Comparison of ENCODE assay signal across 9 cellular contexts in genomic region chr15:43748376-43748775, GRCh38. TPM values are rescaled to one million over a fixed set of nuclear protein-coding genes. Genes with fewer than 3 reads are reported as not detected.
A peak's percentile ranks its signal among the peaks of the same experiment; 100 is the strongest.
DNase-seq lines count a peak whose midpoint lies in the region; ATAC-seq, FAIRE-seq and TF ChIP-seq lines count a peak whose summit lies in the region.
"Had no signal": no experiment of that assay in that cellular context is flagged by ENCODE, and none has a peak within 500 bp of the region (broad histone marks: within the 10 kb centered on the region; RNA-seq: fewer than 3 reads in every experiment).

No MANE protein-coding gene starts in this region.

- no peak for FAIRE-seq in frontal cortex (lab: Jason Lieb, UNC)

- peak overlapping the region in 1 of 2 donors; percentile 12 for H3K27ac ChIP-seq in liver (ENCODE audit: low read depth in 1 of 2, low read length in 2 of 2)

- peaks cover 36% of the 10 kb centered on the region for H3K4me1 Mint-ChIP-seq in activated naive CD8-positive, alpha-beta T cell treated with anti-CD3 and anti-CD28 coated beads, Interleukin-2, amount 10 ng/mL, durations not matched to agents 7 days and 5 days

- 44% methylated on average over 3 of the region's 3 CpGs for WGBS in liver

- H3K27me3 ChIP-seq in HAP-1 (ENCODE audit: low read depth) (no peaks in the 10 kb centered on the region), liver (ENCODE audit: control insufficient read depth in 4 of 4, insufficient read depth in 4 of 4, low read length in 3 of 4) (no peaks in the 10 kb centered on the region)

- DNase-seq in AG08395 (ENCODE audit: low spot score): peak; percentile 55
- DNase-seq in HAP-1 (ENCODE audit: low spot score in 2 of 2): no peak
- DNase-seq in activated naive CD8-positive, alpha-beta T cell treated with anti-CD3 and anti-CD28 coated beads, Interleukin-2, amount 10 ng/mL, durations not matched to agents 7 days and 5 days: no peak
- DNase-seq in iPS-NIHi7 (ENCODE audit: extremely low spot score): no peak
- no peak for DNase-seq in frontal cortex (ENCODE audit: low spot score in 2 of 2)
- DNase-seq: T-helper 9 cell had no signal

- H3K9ac ChIP-seq in liver (ENCODE audit: low read depth in 1 of 2, low read length in 2 of 2): no peak overlapping the region

- TF ChIP-seq CTCF in liver (IDR thresholded peaks at IDR 0.05; ENCODE audit: low read depth, low read length, missing input control): no peak

- in situ Hi-C loops in HAP-1 (cut with MboI; ENCODE audit: low sequenced_read_pairs): no loop called here

- H3K36me3 ChIP-seq in HAP-1 (replicated peaks): peaks cover 21% of the 10 kb centered on the region
- peaks cover 0 to 6% (median 4%) of the 10 kb centered on the region in 4 donors for H3K36me3 ChIP-seq in liver (ENCODE audit: control insufficient read depth in 4 of 4, insufficient read depth in 3 of 4, low read depth in 1 of 4, low read length in 3 of 4)

- POLR2A ChIA-PET in activated naive CD8-positive, alpha-beta T cell treated with anti-CD3 and anti-CD28 coated beads, Interleukin-2, amount 10 ng/mL, durations not matched to agents 7 days and 5 days (lab: Charles Lee): interaction anchor here (1.1 kb wide), 1 partner anchor 45 kb away, joined by 3 read pairs; no protein-coding TSS in a partner anchor

- ATAC-seq in activated naive CD8-positive, alpha-beta T cell treated with anti-CD3 and anti-CD28 coated beads, Interleukin-2, amount 10 ng/mL, durations not matched to agents 7 days and 5 days (ENCODE audit: low read depth): no peak
- ATAC-seq in HG03378 (IDR thresholded peaks at IDR 0.05; ENCODE audit: unreplicated experiment) (no peak), GM21576 (IDR thresholded peaks at IDR 0.05; ENCODE audit: unreplicated experiment) (no peak)

- H3K4me3 Mint-ChIP-seq in activated naive CD8-positive, alpha-beta T cell treated with anti-CD3 and anti-CD28 coated beads, Interleukin-2, amount 10 ng/mL, durations not matched to agents 7 days and 5 days: peak overlapping the region; percentile 88

- peak overlapping the region; percentile 77 for H3K4me3 ChIP-seq in HAP-1
- peak overlapping the region in 2 of 3 donors; percentile 17 to 24 for H3K4me3 ChIP-seq in liver (ENCODE audit: low read depth in 1 of 3, low read length in 3 of 3)

- H3K36me3 Mint-ChIP-seq in activated naive CD8-positive, alpha-beta T cell treated with anti-CD3 and anti-CD28 coated beads, Interleukin-2, amount 10 ng/mL, durations not matched to agents 7 days and 5 days: peaks cover 10% of the 10 kb centered on the region

- H3K9me3 ChIP-seq in HAP-1: no peaks in the 10 kb centered on the region
- no peaks in the 10 kb centered on the region for H3K9me3 ChIP-seq in liver (ENCODE audit: control insufficient read depth in 4 of 4, low read length in 3 of 4)

- peak overlapping the region; percentile 73 for H3K27ac Mint-ChIP-seq in activated naive CD8-positive, alpha-beta T cell treated with anti-CD3 and anti-CD28 coated beads, Interleukin-2, amount 10 ng/mL, durations not matched to agents 7 days and 5 days

- no peaks in the 10 kb centered on the region for H3K27me3 Mint-ChIP-seq in activated naive CD8-positive, alpha-beta T cell treated with anti-CD3 and anti-CD28 coated beads, Interleukin-2, amount 10 ng/mL, durations not matched to agents 7 days and 5 days

- H3K4me1 ChIP-seq in HAP-1 (peaks cover 21% of the 10 kb centered on the region), liver (ENCODE audit: control insufficient read depth in 4 of 4, insufficient read depth in 4 of 4, low read length in 3 of 4) (peaks cover 16 to 31% (median 27%) of the 10 kb centered on the region in 4 donors)

- H3K9me3 Mint-ChIP-seq in activated naive CD8-positive, alpha-beta T cell treated with anti-CD3 and anti-CD28 coated beads, Interleukin-2, amount 10 ng/mL, durations not matched to agents 7 days and 5 days: no peaks in the 10 kb centered on the region

- TF ChIP-seq RAD21 in liver (IDR thresholded peaks at IDR 0.05): no peak

TF ChIP-seq in liver, 16 proteins besides CTCF, POLR2A, EP300 and RAD21:
- TF ChIP-seq YY1 (IDR thresholded peaks at IDR 0.05): no peak
- TF ChIP-seq ZBTB33 (IDR thresholded peaks at IDR 0.05): no peak
- no peak for TF ChIP-seq REST (IDR thresholded peaks at IDR 0.05)
- TF ChIP-seq RXRA (IDR thresholded peaks at IDR 0.05): no peak
- no peak for TF ChIP-seq HNF4G (IDR thresholded peaks at IDR 0.05)
- TF ChIP-seq FOXA2 (IDR thresholded peaks at IDR 0.05): no peak
- no peak for TF ChIP-seq NR2F2 (IDR thresholded peaks at IDR 0.05)
- no peak for TF ChIP-seq TAF1 (conservative IDR thresholded peaks at IDR 0.05)
- no peak for TF ChIP-seq MAX (IDR thresholded peaks at IDR 0.05)
- TF ChIP-seq HNF4A (conservative IDR thresholded peaks at IDR 0.05): no peak
- TF ChIP-seq ATF3 (IDR thresholded peaks at IDR 0.05): no peak
- no peak for TF ChIP-seq GABPA (IDR thresholded peaks at IDR 0.05 in 1 of 2, conservative IDR thresholded peaks at IDR 0.05 in 1 of 2)
- no peak for TF ChIP-seq SP1 (IDR thresholded peaks at IDR 0.05)
- no peak for TF ChIP-seq JUND (IDR thresholded peaks at IDR 0.05)
- TF ChIP-seq EGR1 (IDR thresholded peaks at IDR 0.05; ENCODE audit: low read depth in 2 of 2): no peak
- TF ChIP-seq FOXA1 (IDR thresholded peaks at IDR 0.05): no peak
TF ChIP-seq in liver: peak in this region for 0.

RNA-seq across cellular contexts. Expression of gene PDIA3, which starts 2.1 kb away (rescaled TPM):
- 100 to 1,000 TPM; 217 to 225 TPM for total RNA-seq in activated naive CD8-positive, alpha-beta T cell treated with anti-CD3 and anti-CD28 coated beads, Interleukin-2, amount 10 ng/mL, durations not matched to agents 7 days and 5 days
- 100 to 1,000 TPM; 109 to 272 TPM for total RNA-seq in liver
- polyA plus RNA-seq in liver: 100 to 1,000 TPM; 159 to 328 TPM
- 34.2 TPM for total RNA-seq in frontal cortex

RNA-seq across cellular contexts. Expression of gene ELL3, which starts 28.4 kb away (rescaled TPM):
- 1 to 10 TPM; 4.6 to 4.9 TPM for total RNA-seq in activated naive CD8-positive, alpha-beta T cell treated with anti-CD3 and anti-CD28 coated beads, Interleukin-2, amount 10 ng/mL, durations not matched to agents 7 days and 5 days
- total RNA-seq in liver: under 1 TPM; 0.89 to 0.92 TPM
- polyA plus RNA-seq in liver: 1 to 10 TPM in 1 of 2 donors, under 1 TPM in 1; 0.74 to 1.4 TPM
- total RNA-seq in frontal cortex: 1.2 TPM

RNA-seq across cellular contexts. Expression of gene SERF2, which starts 43.7 kb away (rescaled TPM):
- 100 to 1,000 TPM; 926 to 987 TPM for total RNA-seq in activated naive CD8-positive, alpha-beta T cell treated with anti-CD3 and anti-CD28 coated beads, Interleukin-2, amount 10 ng/mL, durations not matched to agents 7 days and 5 days
- total RNA-seq in liver (100 to 1,000 TPM; 195 to 480 TPM), frontal cortex (53.0 TPM)
- polyA plus RNA-seq in liver: 1,000 to 10,000 TPM; 1,197 to 1,329 TPM

RNA-seq across cellular contexts. Expression of gene SERINC4, which starts 51.6 kb away (rescaled TPM):
- under 1 TPM; 0.14 to 0.17 TPM for total RNA-seq in activated naive CD8-positive, alpha-beta T cell treated with anti-CD3 and anti-CD28 coated beads, Interleukin-2, amount 10 ng/mL, durations not matched to agents 7 days and 5 days
- total RNA-seq in liver (not detected), frontal cortex (0.41 TPM)
- under 1 TPM in 1 of 2 donors, not detected in 1; 0.06 TPM for polyA plus RNA-seq in liver

RNA-seq across cellular contexts. Expression of gene HYPK, which starts 52.0 kb away (rescaled TPM):
- total RNA-seq in activated naive CD8-positive, alpha-beta T cell treated with anti-CD3 and anti-CD28 coated beads, Interleukin-2, amount 10 ng/mL, durations not matched to agents 7 days and 5 days: 10 to 100 TPM; 17.2 to 18.3 TPM
- total RNA-seq in liver: 1 to 10 TPM; 4.8 to 7.9 TPM
- polyA plus RNA-seq in liver: 10 to 100 TPM in 1 of 2 donors, 1 to 10 TPM in 1; 6.8 to 18.7 TPM
- 5.7 TPM for total RNA-seq in frontal cortex
